Comparison of ENCODE assay signal across 23 cellular contexts in the genomic region with DNA sequence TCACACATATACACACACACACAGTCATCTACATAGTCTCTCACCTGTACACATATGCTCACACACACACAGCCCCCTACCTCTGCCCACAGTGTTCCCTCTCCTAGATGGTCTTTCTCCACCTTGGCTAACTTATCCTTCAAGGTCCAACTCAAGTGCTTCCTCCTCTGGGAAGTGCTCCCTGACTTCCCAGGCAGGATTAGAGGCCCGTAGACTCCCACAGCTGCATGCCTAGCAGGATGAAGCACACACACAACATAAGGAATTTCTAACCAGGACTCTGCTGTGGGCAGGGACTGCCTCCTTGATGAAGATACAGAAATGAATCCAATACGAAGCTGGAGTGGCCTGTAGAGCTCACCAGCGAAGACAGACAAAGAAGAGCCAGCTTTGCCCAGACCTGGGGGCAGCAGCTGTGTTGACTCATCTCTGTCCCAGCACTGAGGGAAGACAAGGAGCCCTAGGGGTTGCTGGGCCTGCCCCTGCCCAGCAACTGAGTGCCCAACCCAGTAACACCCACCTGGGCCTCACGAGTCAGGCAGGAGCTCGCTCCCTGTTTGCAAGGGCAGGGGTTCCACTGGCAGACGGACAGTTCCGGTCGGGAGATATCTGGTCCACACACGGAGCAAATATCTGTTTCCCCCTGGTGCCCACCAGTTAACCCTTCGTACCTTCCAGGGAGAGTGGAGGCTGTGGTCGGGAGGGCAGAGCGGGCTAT.
DNase-seq lines count a peak whose midpoint lies in the region; ATAC-seq and TF ChIP-seq lines count a peak whose summit lies in the region.
"Had no signal": no experiment of that assay in that cellular context is flagged by ENCODE, and none has a peak within 500 bp of the region (broad histone marks: within the 10 kb centered on the region; RNA-seq: fewer than 3 reads in every experiment).

No MANE protein-coding gene starts in this region.

- H4K91ac ChIP-seq in mesenchymal stem cell (ENCODE audit: low read length), result peak overlapping the region; percentile 15

- H3K27me3 ChIP-seq in mesenchymal stem cell (ENCODE audit: control insufficient read depth in 1 of 2, insufficient read depth in 1 of 2, low read length in 2 of 2) (peaks cover 0 to 35% of the 10 kb centered on the region in 2 experiments), suprapubic skin (no peaks in the 10 kb centered on the region)
- H3K27me3 ChIP-seq: thyroid gland had no signal

- no peaks in the 10 kb centered on the region for H3K36me3 Mint-ChIP-seq in activated naive CD8-positive, alpha-beta T cell treated with anti-CD3 and anti-CD28 coated beads, Interleukin-2, amount 10 ng/mL, durations not matched to agents 7 days and 5 days
- H3K36me3 Mint-ChIP-seq in activated naive CD8-positive, alpha-beta T cell treated with anti-CD3 and anti-CD28 coated beads for 36 hours, result no peaks in the 10 kb centered on the region
- H3K36me3 Mint-ChIP-seq: CD4-positive, CD25-positive, alpha-beta regulatory T cell; naive B cell had no signal

- peaks cover 29% of the 10 kb centered on the region for H3K4me1 ChIP-seq in mesenchymal stem cell (ENCODE audit: control insufficient read depth, insufficient read depth, low read depth, low read length)
- no peaks in the 10 kb centered on the region for H3K4me1 ChIP-seq in suprapubic skin
- H3K4me1 ChIP-seq: heart left ventricle, parathyroid adenoma, thyroid gland had no signal

- no peak overlapping the region for H2BK120ac ChIP-seq in mesenchymal stem cell (ENCODE audit: low read depth, low read length)

- H3K27ac Mint-ChIP-seq in activated naive CD8-positive, alpha-beta T cell treated with anti-CD3 and anti-CD28 coated beads, Interleukin-2, amount 10 ng/mL, durations not matched to agents 7 days and 5 days, result no peak overlapping the region
- H3K27ac Mint-ChIP-seq in activated naive CD8-positive, alpha-beta T cell treated with anti-CD3 and anti-CD28 coated beads for 36 hours, result no peak overlapping the region
- H3K27ac Mint-ChIP-seq: CD4-positive, CD25-positive, alpha-beta regulatory T cell; naive B cell had no signal

- H3K9me3 Mint-ChIP-seq in activated naive CD8-positive, alpha-beta T cell treated with anti-CD3 and anti-CD28 coated beads, Interleukin-2, amount 10 ng/mL, durations not matched to agents 7 days and 5 days, result no peaks in the 10 kb centered on the region
- no peaks in the 10 kb centered on the region for H3K9me3 Mint-ChIP-seq in activated naive CD8-positive, alpha-beta T cell treated with anti-CD3 and anti-CD28 coated beads for 36 hours
- H3K9me3 Mint-ChIP-seq: CD4-positive, CD25-positive, alpha-beta regulatory T cell had no signal

- no peak for ATAC-seq in activated naive CD8-positive, alpha-beta T cell treated with anti-CD3 and anti-CD28 coated beads, Interleukin-2, amount 10 ng/mL, durations not matched to agents 7 days and 5 days (ENCODE audit: low read depth)
- no peak for ATAC-seq in HG02938 (IDR thresholded peaks at IDR 0.05; ENCODE audit: unreplicated experiment)
- ATAC-seq: heart left ventricle; Panc1; stimulated activated naive CD8-positive, alpha-beta T cell treated with anti-CD3 and anti-CD28 coated beads, Interleukin-15, Interleukin-2, amounts not matched to agents 100 U/mL and 50 U/mL, for 24 hours had no signal

- peaks cover 22% of the 10 kb centered on the region for H3K79me1 ChIP-seq in mesenchymal stem cell (replicated peaks; ENCODE audit: low read length, poor library complexity, severe bottlenecking)

- no peak overlapping the region for H3K14ac ChIP-seq in mesenchymal stem cell (ENCODE audit: low read length in 2 of 2)

- no peak overlapping the region for H3K9ac ChIP-seq in mesenchymal stem cell (ENCODE audit: low read length)
- H3K9ac ChIP-seq: parathyroid adenoma had no signal

- no peak for TF ChIP-seq EP300 in suprapubic skin (IDR thresholded peaks at IDR 0.05)

- no peak overlapping the region for H3K18ac ChIP-seq in mesenchymal stem cell (ENCODE audit: low read depth in 1 of 2, low read length in 2 of 2)

- no peak overlapping the region for H3K4me2 ChIP-seq in mesenchymal stem cell (ENCODE audit: low read length, poor library complexity, severe bottlenecking)

- POLR2A ChIA-PET in activated naive CD8-positive, alpha-beta T cell treated with anti-CD3 and anti-CD28 coated beads, Interleukin-2, amount 10 ng/mL, durations not matched to agents 7 days and 5 days (lab: Charles Lee), result no interaction called here

- TF ChIP-seq CTCF in suprapubic skin (IDR thresholded peaks at IDR 0.05), result no peak

- H3K23ac ChIP-seq in mesenchymal stem cell (ENCODE audit: low read length in 2 of 2), result no peak overlapping the region

- H2BK12ac ChIP-seq in mesenchymal stem cell (ENCODE audit: low read length in 2 of 2), result no peak overlapping the region

- H3K36me3 ChIP-seq in mesenchymal stem cell (ENCODE audit: control insufficient read depth in 1 of 2, insufficient read depth in 2 of 2, low read depth in 1 of 2, low read length in 2 of 2) (peaks cover 0 to 40% of the 10 kb centered on the region in 2 experiments), suprapubic skin (no peaks in the 10 kb centered on the region)
- H3K36me3 ChIP-seq: heart left ventricle, thyroid gland had no signal

- H3K4me3 ChIP-seq in mesenchymal stem cell (ENCODE audit: insufficient read depth in 1 of 2, low read depth in 1 of 2, low read length in 2 of 2) (no peak overlapping the region), suprapubic skin (no peak overlapping the region)
- H3K4me3 ChIP-seq: heart left ventricle, thyroid gland had no signal

- no peak overlapping the region for H2AFZ ChIP-seq in mesenchymal stem cell (ENCODE audit: low read depth, low read length)
- H2AFZ ChIP-seq: parathyroid adenoma had no signal

- no peak overlapping the region for H4K8ac ChIP-seq in mesenchymal stem cell (ENCODE audit: low read length)

- no peak overlapping the region for H2BK5ac ChIP-seq in mesenchymal stem cell (ENCODE audit: low read depth, low read length, poor library complexity, severe bottlenecking)

- no peak overlapping the region for H2AK5ac ChIP-seq in mesenchymal stem cell (ENCODE audit: low read length, severe bottlenecking)

- DNase-seq in activated naive CD8-positive, alpha-beta T cell treated with anti-CD3 and anti-CD28 coated beads, Interleukin-2, amount 10 ng/mL, durations not matched to agents 7 days and 5 days, result peak; percentile 15
- DNase-seq in activated naive CD8-positive, alpha-beta T cell treated with anti-CD3 and anti-CD28 coated beads for 36 hours, result no peak
- DNase-seq in amniotic epithelial cell (ENCODE audit: low read depth) (peak; percentile 59), mesenchymal stem cell (no peak), suprapubic skin (ENCODE audit: low spot score in 2 of 2) (peak; percentile 44 to 56), NAMALWA (ENCODE audit: low spot score) (no peak)
- DNase-seq: activated CD4-positive, alpha-beta T cell treated with anti-CD3 and anti-CD28 coated beads, Interleukin-2, amount 50 U/mL, for 1 hour; activated gamma-delta T cell treated with Interleukin-2 at 50 U/mL for 16 hours; CD4-positive, CD25-positive, alpha-beta regulatory T cell; central memory CD4-positive, alpha-beta T cell; EL; GOT3; MV-4-11; naive B cell; NCI-H1694 treated with DMSO at 0.1 percent for 48 hours; NCI-H526; stimulated activated naive CD8-positive, alpha-beta T cell treated with anti-CD3 and anti-CD28 coated beads, Interleukin-15, Interleukin-2, amounts not matched to agents 100 U/mL and 50 U/mL, for 24 hours; thyroid gland had no signal

- H3K9me3 ChIP-seq in mesenchymal stem cell (ENCODE audit: control insufficient read depth, low read length) (no peaks in the 10 kb centered on the region), suprapubic skin (no peaks in the 10 kb centered on the region)
- H3K9me3 ChIP-seq: heart left ventricle, thyroid gland had no signal

- H3K27me3 Mint-ChIP-seq in activated naive CD8-positive, alpha-beta T cell treated with anti-CD3 and anti-CD28 coated beads, Interleukin-2, amount 10 ng/mL, durations not matched to agents 7 days and 5 days, result peaks cover 21% of the 10 kb centered on the region
- H3K27me3 Mint-ChIP-seq in activated naive CD8-positive, alpha-beta T cell treated with anti-CD3 and anti-CD28 coated beads for 36 hours, result peaks cover 21% of the 10 kb centered on the region

- no peak overlapping the region for H2BK15ac ChIP-seq in mesenchymal stem cell (ENCODE audit: low read depth, poor library complexity, severe bottlenecking)

- 94% methylated on average over 12 of the region's 12 CpGs for WGBS in mesenchymal stem cell
- WGBS in suprapubic skin, result 89% methylated on average over 10 of the region's 12 CpGs

- H3K4ac ChIP-seq in mesenchymal stem cell (ENCODE audit: low read depth in 1 of 2, low read length in 2 of 2), result no peak overlapping the region

- H3K27ac ChIP-seq in mesenchymal stem cell (ENCODE audit: low read length, poor library complexity, severe bottlenecking) (no peak overlapping the region), suprapubic skin (no peak overlapping the region)
- H3K27ac ChIP-seq: epithelial cell of prostate, heart left ventricle, parathyroid adenoma, thyroid gland had no signal

- H3K4me1 Mint-ChIP-seq in activated naive CD8-positive, alpha-beta T cell treated with anti-CD3 and anti-CD28 coated beads, Interleukin-2, amount 10 ng/mL, durations not matched to agents 7 days and 5 days, result peaks cover 10% of the 10 kb centered on the region
- peaks cover 19% of the 10 kb centered on the region for H3K4me1 Mint-ChIP-seq in activated naive CD8-positive, alpha-beta T cell treated with anti-CD3 and anti-CD28 coated beads for 36 hours
- H3K4me1 Mint-ChIP-seq: naive B cell had no signal

- no peak overlapping the region for H3K4me3 Mint-ChIP-seq in activated naive CD8-positive, alpha-beta T cell treated with anti-CD3 and anti-CD28 coated beads, Interleukin-2, amount 10 ng/mL, durations not matched to agents 7 days and 5 days
- no peak overlapping the region for H3K4me3 Mint-ChIP-seq in activated naive CD8-positive, alpha-beta T cell treated with anti-CD3 and anti-CD28 coated beads for 36 hours
- H3K4me3 Mint-ChIP-seq: CD4-positive, CD25-positive, alpha-beta regulatory T cell; naive B cell had no signal

- no peak for TF ChIP-seq POLR2A in suprapubic skin (IDR thresholded peaks at IDR 0.05)

Comparison
In these comparisons a context has a peak if more than half of its experiments do, and no peak if none do; other contexts are left out.
1. DNase-seq: peak in activated naive CD8-positive, alpha-beta T cell treated with anti-CD3 and anti-CD28 coated beads, Interleukin-2, amount 10 ng/mL, durations not matched to agents 7 days and 5 days (single experiment), amniotic epithelial cell (single experiment) and suprapubic skin (2 of 2); none in activated naive CD8-positive, alpha-beta T cell treated with anti-CD3 and anti-CD28 coated beads for 36 hours (single experiment), mesenchymal stem cell (single experiment) and NAMALWA (single experiment).